Comparison of ENCODE assay signal across 28 cellular contexts in the genomic region with DNA sequence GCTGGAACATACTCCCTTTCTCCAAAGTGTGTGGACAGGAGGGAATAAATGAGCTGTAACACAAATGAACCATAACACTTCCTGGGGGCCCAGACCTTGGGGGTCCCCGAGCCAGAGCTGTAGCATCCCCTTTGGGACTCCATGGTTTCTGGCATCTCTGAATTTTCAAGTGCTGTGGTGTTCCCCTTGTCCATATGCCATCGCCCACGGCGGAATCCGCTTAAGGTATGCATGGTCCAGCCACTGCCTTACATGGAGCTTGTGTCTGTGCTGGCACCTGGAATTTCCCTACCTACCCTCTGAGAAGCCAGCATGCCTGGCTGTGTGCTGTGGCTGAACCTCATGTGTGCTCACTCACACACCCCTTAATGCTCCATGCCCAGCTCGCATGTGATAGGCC.
"Had no signal": no experiment of that assay in that cellular context is flagged by ENCODE, and none has a peak within 500 bp of the region (broad histone marks: within the 10 kb centered on the region; RNA-seq: fewer than 3 reads in every experiment).

No MANE protein-coding gene starts in this region.

- H3K27ac Mint-ChIP-seq: naive thymus-derived CD8-positive, alpha-beta T cell; natural killer cell treated with Interleukin-12 subunit alpha and Interleukin-12 subunit beta and Interleukin-15 and Interleukin-18, amount 100 ng/mL, for 72 hours; nephron progenitor cell; progenitor cell of endocrine pancreas; stimulated activated memory B cell treated with anti-CD40 and anti-IgM and Interleukin-4, amounts not matched to agents 10 μg/mL and 1 μg/mL and 100 μg/mL, for 72 hours; stimulated activated naive CD8-positive, alpha-beta T cell treated with anti-CD3 and anti-CD28 coated beads, Interleukin-15, amount 100 ng/mL, for 72 hours had no signal

- H3K4me3 Mint-ChIP-seq: naive thymus-derived CD8-positive, alpha-beta T cell; natural killer cell treated with Interleukin-12 subunit alpha and Interleukin-12 subunit beta and Interleukin-15 and Interleukin-18, amount 100 ng/mL, for 72 hours; nephron progenitor cell; neural crest cell; stimulated activated memory B cell treated with anti-CD40 and anti-IgM and Interleukin-4, amounts not matched to agents 10 μg/mL and 1 μg/mL and 100 μg/mL, for 72 hours; stimulated activated naive CD8-positive, alpha-beta T cell treated with anti-CD3 and anti-CD28 coated beads, Interleukin-15, amount 100 ng/mL, for 72 hours had no signal

- H3K27ac ChIP-seq: ovary, parathyroid adenoma, psoas muscle, right lobe of liver, sigmoid colon, suprapubic skin, testis, tibial artery, upper lobe of left lung, uterus had no signal

- H3K36me3 ChIP-seq: ovary, right lobe of liver, sigmoid colon, suprapubic skin, tibial artery, upper lobe of left lung, uterus had no signal

- H3K9ac ChIP-seq: parathyroid adenoma had no signal

- H3K9me3 ChIP-seq: ovary, right lobe of liver, sigmoid colon, suprapubic skin, testis, tibial artery, upper lobe of left lung, uterus had no signal

- H2AFZ ChIP-seq: parathyroid adenoma had no signal

- H3K4me1 Mint-ChIP-seq: naive thymus-derived CD8-positive, alpha-beta T cell; nephron progenitor cell; neural crest cell; stimulated activated memory B cell treated with anti-CD40 and anti-IgM and Interleukin-4, amounts not matched to agents 10 μg/mL and 1 μg/mL and 100 μg/mL, for 72 hours; stimulated activated naive CD8-positive, alpha-beta T cell treated with anti-CD3 and anti-CD28 coated beads, Interleukin-15, amount 100 ng/mL, for 72 hours had no signal

- FAIRE-seq: small intestine had no signal

- H3K9me3 Mint-ChIP-seq: nephron progenitor cell, neural crest cell had no signal

- ATAC-seq: naive thymus-derived CD8-positive, alpha-beta T cell; natural killer cell treated with Interleukin-12 subunit alpha and Interleukin-12 subunit beta and Interleukin-15 and Interleukin-18, amount 100 ng/mL, for 72 hours; psoas muscle; right cardiac atrium; stimulated activated memory B cell treated with anti-CD40 and anti-IgM and Interleukin-4, amounts not matched to agents 10 μg/mL and 1 μg/mL and 100 μg/mL, for 72 hours; stimulated activated naive CD8-positive, alpha-beta T cell treated with anti-CD3 and anti-CD28 coated beads, Interleukin-15, amount 100 ng/mL, for 72 hours; stimulated activated naive CD8-positive, alpha-beta T cell treated with anti-CD3 and anti-CD28 coated beads, Interleukin-15, Interleukin-2, amounts not matched to agents 100 U/mL and 50 U/mL, for 24 hours had no signal

- H3K4me1 ChIP-seq: parathyroid adenoma, psoas muscle, right lobe of liver, suprapubic skin, testis, tibial artery, upper lobe of left lung, uterus had no signal

- H3K4me3 ChIP-seq: ovary, psoas muscle, right lobe of liver, sigmoid colon, suprapubic skin, testis, tibial artery, upper lobe of left lung, uterus had no signal

- DNase-seq: naive thymus-derived CD8-positive, alpha-beta T cell; nephron progenitor cell; occipital lobe; ovary; psoas muscle; right lobe of liver; sigmoid colon; small intestine; stimulated activated CD4-positive, alpha-beta T cell treated with anti-CD3 and anti-CD28 coated beads, Interleukin-15, amount 100 ng/mL, for 24 hours; stimulated activated CD4-positive, alpha-beta T cell treated with anti-CD3 and anti-CD28 coated beads, Interleukin-2, amount 100 ng/mL, for 24 hours; stimulated activated CD4-positive, alpha-beta T cell treated with anti-CD3 and anti-CD28 coated beads, Interleukin-2, amount 100 ng/mL, for 48 hours; stimulated activated CD4-positive, alpha-beta T cell treated with anti-CD3 and anti-CD28 coated beads, Interleukin-4, amount 100 ng/mL, for 24 hours; stimulated activated naive CD4-positive, alpha-beta T cell; stimulated activated naive CD8-positive, alpha-beta T cell treated with anti-CD3 and anti-CD28 coated beads, Interleukin-15, amount 100 ng/mL, for 72 hours; stimulated activated naive CD8-positive, alpha-beta T cell treated with anti-CD3 and anti-CD28 coated beads, Interleukin-15, Interleukin-2, amounts not matched to agents 100 U/mL and 50 U/mL, for 24 hours; substantia nigra; tibial artery; trophoblast cell; upper lobe of left lung; uterus had no signal

- H3K27me3 ChIP-seq: ovary, right lobe of liver, sigmoid colon, suprapubic skin, testis, tibial artery, upper lobe of left lung, uterus had no signal

- H3K79me2 ChIP-seq: parathyroid adenoma had no signal

- H3K36me3 Mint-ChIP-seq: naive thymus-derived CD8-positive, alpha-beta T cell; natural killer cell treated with Interleukin-12 subunit alpha and Interleukin-12 subunit beta and Interleukin-15 and Interleukin-18, amount 100 ng/mL, for 72 hours; stimulated activated memory B cell treated with anti-CD40 and anti-IgM and Interleukin-4, amounts not matched to agents 10 μg/mL and 1 μg/mL and 100 μg/mL, for 72 hours had no signal
